ENCODE assay signal across 22 cellular contexts in genomic region chr1:26404641-26405040, GRCh38. TPM values are rescaled to one million over a fixed set of nuclear protein-coding genes. Genes with fewer than 3 reads are reported as not detected.
DNase-seq lines count a peak whose midpoint lies in the region; ATAC-seq and TF ChIP-seq lines count a peak whose summit lies in the region.
"Had no signal": no experiment of that assay in that cellular context is flagged by ENCODE, and none has a peak within 500 bp of the region (broad histone marks: within the 10 kb centered on the region; RNA-seq: fewer than 3 reads in every experiment).

No MANE protein-coding gene starts in this region.

- ATAC-seq in SK-N-SH treated with all-trans-retinoic acid at 6 μM for 48 hours (no peak), Panc1 (peak; percentile 70), GM18520 (IDR thresholded peaks at IDR 0.05; ENCODE audit: unreplicated experiment) (no peak)
- no peak for ATAC-seq in activated naive CD4-positive, alpha-beta T cell treated with anti-CD3 and anti-CD28 coated beads, Interleukin-2, amount 50 U/mL, for 72 hours

- H3K36me3 Mint-ChIP-seq in activated naive CD4-positive, alpha-beta T cell treated with anti-CD3 and anti-CD28 coated beads, Interleukin-2, amount 50 U/mL, for 72 hours: peaks cover 0 to 8% of the 10 kb centered on the region in 2 donors

- intact Hi-C loops in Panc1 (cut with micrococcal nuclease; ENCODE audit: unreplicated experiment): no loop called here

- H3K79me2 ChIP-seq in SK-N-SH (ENCODE audit: insufficient read depth): no peaks in the 10 kb centered on the region

- peaks cover 0 to 4% of the 10 kb centered on the region in 2 experiments; a peak in 1 of 4 replicates for H3K4me1 ChIP-seq in SK-N-SH (ENCODE audit: control insufficient read depth in 1 of 2, insufficient read depth in 2 of 2, low read depth in 1 of 2, low read length in 1 of 2)
- H3K4me1 ChIP-seq in Panc1 (ENCODE audit: control insufficient read depth, insufficient read depth, low read length): peaks cover 6% of the 10 kb centered on the region

- TF ChIP-seq EP300 in SK-N-SH (IDR thresholded peaks at IDR 0.05; ENCODE audit: borderline replicate concordance in 1 of 2, low read depth in 1 of 2, low read length in 1 of 2): no peak

- no peaks in the 10 kb centered on the region for H3K9me2 ChIP-seq in SK-N-SH

- in situ Hi-C loops in Panc1 (cut with HindIII; ENCODE audit: low pct_unique_long_range_greater_than_20kb, low sequenced_read_pairs): no loop called here

- POLR2A ChIA-PET in SK-N-SH (lab: Yijun Ruan, JAX): interaction anchor here (1.1 kb wide), 1 partner anchor 16 kb away, joined by 3 read pairs; no protein-coding TSS in a partner anchor
- POLR2A ChIA-PET in Panc1 (lab: Charles Lee): no interaction called here

- H3K9me3 ChIP-seq in SK-N-SH (no peaks in the 10 kb centered on the region), Panc1 (ENCODE audit: control insufficient read depth, insufficient read depth, low read depth, low read length) (no peaks in the 10 kb centered on the region)
- H3K9me3 ChIP-seq: HAP-1 had no signal

- H3F3A ChIP-seq in SK-N-SH (replicated peaks; ENCODE audit: insufficient read depth): peaks cover 7% of the 10 kb centered on the region

- TF ChIP-seq RAD21 in SK-N-SH (IDR thresholded peaks at IDR 0.05; ENCODE audit: low read length): no peak

- no peak overlapping the region for H3K9ac ChIP-seq in SK-N-SH

- H3K27me3 ChIP-seq in SK-N-SH (ENCODE audit: insufficient read depth) (no peaks in the 10 kb centered on the region), Panc1 (ENCODE audit: control insufficient read depth, insufficient read depth, low read length) (no peaks in the 10 kb centered on the region)

- no peak overlapping the region for H2AFZ ChIP-seq in SK-N-SH (ENCODE audit: low read depth)

- H3K4me2 ChIP-seq in SK-N-SH: peak overlapping the region; percentile 63; the same call in 1 of the 2 replicates

- H3K27ac ChIP-seq in SK-N-SH (ENCODE audit: low read depth in 2 of 2, low read length in 1 of 2) (peak overlapping the region in 1 of 2 experiments; percentile 49; a peak in 2 of 4 replicates), Panc1 (ENCODE audit: low read length) (no peak overlapping the region)
- H3K27ac ChIP-seq: C4-2B, HL-60, RWPE1, SK-N-MC had no signal

- no peak for TF ChIP-seq CTCF in SK-N-SH (IDR thresholded peaks at IDR 0.05)
- TF ChIP-seq CTCF in Panc1 (IDR thresholded peaks at IDR 0.05): no peak
- no peak for TF ChIP-seq CTCF in epithelial cell of esophagus (IDR thresholded peaks at IDR 0.05; ENCODE audit: insufficient read depth, low read depth, low read length, missing control alignments)

- BruUV-seq in Panc1 (replicated peaks; lab: Mats Ljungman, UMichigan): no TSS peak

- H4K20me1 ChIP-seq in SK-N-SH (ENCODE audit: insufficient read depth): no peaks in the 10 kb centered on the region

- no peaks in the 10 kb centered on the region for H3K9me3 Mint-ChIP-seq in activated naive CD4-positive, alpha-beta T cell treated with anti-CD3 and anti-CD28 coated beads, Interleukin-2, amount 50 U/mL, for 72 hours
- H3K9me3 Mint-ChIP-seq: T-helper 1 cell treated with Interleukin-12 subunit alpha and Interleukin-12 subunit beta and Interleukin-4 antibody, amounts not matched to agents 30 μg/mL and 1 μg/mL, for 36 hours had no signal

- H3K4me3 ChIP-seq in SK-N-SH (ENCODE audit: low read depth in 2 of 2, low read length in 1 of 2) (peak overlapping the region in 1 of 2 experiments; percentile 23; a peak in 1 of 4 replicates), Panc1 (ENCODE audit: low read depth in 2 of 2, low read length in 2 of 2) (no peak overlapping the region), epithelial cell of esophagus (ENCODE audit: low read length) (no peak overlapping the region)
- H3K4me3 ChIP-seq: HAP-1, SK-N-MC had no signal

- CTCF ChIA-PET in SK-N-SH (lab: Yijun Ruan, JAX): interaction anchor here (0.6 to 3.6 kb wide), 5 partner anchors 10 to 2000 kb away, joined by 3 to 34 read pairs (median 9); no protein-coding TSS in a partner anchor
- CTCF ChIA-PET in Panc1 (lab: Charles Lee): no interaction called here

- no peak for DNase-seq in SK-N-SH
- DNase-seq in Panc1 (ENCODE audit: low read depth, low spot score): peak; percentile 73
- peak; percentile 50 for DNase-seq in epithelial cell of esophagus (ENCODE audit: low read depth)
- DNase-seq in NCI-H2196 (lab: John Stamatoyannopoulos, UW; ENCODE audit: unreplicated experiment): no peak
- no peak for DNase-seq in DMS153 (lab: John Stamatoyannopoulos, UW)
- DNase-seq in activated naive CD4-positive, alpha-beta T cell treated with anti-CD3 and anti-CD28 coated beads, Interleukin-2, amount 50 U/mL, for 72 hours (ENCODE audit: low spot score in 2 of 2): no peak
- DNase-seq: DMS 273 treated with DMSO at 0.1 percent for 48 hours; NCI-H1105 treated with DMSO at 0.1 percent for 48 hours; NCI-H187; NCI-H345; NCI-H526 treated with DMSO at 0.1 percent for 48 hours; NK-92 treated with Interleukin-12 subunit alpha and Interleukin-12 subunit beta, amount 100 ng/mL, for 24 hours had no signal

- H3K36me3 ChIP-seq in SK-N-SH (replicated peaks in 1 of 2; ENCODE audit: control insufficient read depth in 1 of 2, insufficient read depth in 2 of 2, low read length in 1 of 2) (no peaks in the 10 kb centered on the region), Panc1 (ENCODE audit: control insufficient read depth, insufficient read depth, low read length) (no peaks in the 10 kb centered on the region)
- H3K36me3 ChIP-seq: HAP-1 had no signal

- WGBS in SK-N-SH (ENCODE audit: low lambda C conversion rate): 65% methylated on average over 2 of the region's 2 CpGs

- H3K27ac Mint-ChIP-seq in activated naive CD4-positive, alpha-beta T cell treated with anti-CD3 and anti-CD28 coated beads, Interleukin-2, amount 50 U/mL, for 72 hours: no peak overlapping the region
- H3K27ac Mint-ChIP-seq: T-helper 1 cell treated with Interleukin-12 subunit alpha and Interleukin-12 subunit beta and Interleukin-4 antibody, amounts not matched to agents 30 μg/mL and 1 μg/mL, for 36 hours had no signal

TF ChIP-seq in SK-N-SH, 30 proteins besides CTCF, POLR2A, EP300 and RAD21:
- TF ChIP-seq RFX5 (IDR thresholded peaks at IDR 0.05; ENCODE audit: low read length): no peak
- TF ChIP-seq MEF2A (IDR thresholded peaks at IDR 0.05; ENCODE audit: borderline replicate concordance, low read depth): no peak
- no peak for TF ChIP-seq FOXM1 (IDR thresholded peaks at IDR 0.05; ENCODE audit: low read depth)
- TF ChIP-seq TCF12 (IDR thresholded peaks at IDR 0.05): no peak
- 0 out of 2 replicates have a peak, but pooled peaks have one; percentile 12 for TF ChIP-seq FOSL2 (IDR thresholded peaks at IDR 0.05; ENCODE audit: borderline replicate concordance, low read depth)
- no peak for TF ChIP-seq NRF1 (IDR thresholded peaks at IDR 0.05; ENCODE audit: low read depth, low read length)

TF ChIP-seq in SK-N-SH treated with all-trans-retinoic acid at 6 μM for 48 hours, 23 proteins besides CTCF, POLR2A, EP300 and RAD21 (continues in another document):
- no peak for TF ChIP-seq ZFP30 (CRISPR knock-in tag; IDR thresholded peaks at IDR 0.05)
- no peak for TF ChIP-seq ZFP3 (CRISPR knock-in tag; IDR thresholded peaks at IDR 0.05)

RNA-seq across cellular contexts. Expression of gene LIN28A, which starts 6.0 kb away (rescaled TPM):
- not detected in 2 replicates for polyA plus RNA-seq in SK-N-SH (2012; rRNA removed)
- not detected in 2 replicates for polyA plus RNA-seq in SK-N-SH (2012; cell fraction: cytosol; rRNA removed)
- polyA plus RNA-seq in SK-N-SH (2012; cell fraction: nucleus; rRNA removed): 0.02 TPM in 1 of 2 replicates, not detected in the other
- 0.64 TPM for total RNA-seq in Panc1 (2021; ENCODE audit: unreplicated experiment)
- polyA plus RNA-seq in Panc1 (2012; ENCODE audit: insufficient read length): 0.07 TPM
- not detected for total RNA-seq in activated naive CD4-positive, alpha-beta T cell treated with anti-CD3 and anti-CD28 coated beads, Interleukin-2, amount 50 U/mL, for 72 hours
- total RNA-seq: A172, OCI-LY7 had no signal

RNA-seq across cellular contexts. Expression of gene DHDDS, which starts 27.5 kb away (rescaled TPM):
- 25.0 and 36.6 TPM in 2 replicates for polyA plus RNA-seq in SK-N-SH (2012; rRNA removed)
- polyA plus RNA-seq in SK-N-SH (2012; cell fraction: cytosol; rRNA removed): 22.4 and 24.1 TPM in 2 replicates
- 58.3 and 87.1 TPM in 2 replicates for polyA plus RNA-seq in SK-N-SH (2012; cell fraction: nucleus; rRNA removed)
- total RNA-seq in Panc1 (2021; ENCODE audit: unreplicated experiment): 56.7 TPM
- 30.3 TPM for polyA plus RNA-seq in Panc1 (2012; ENCODE audit: insufficient read length)
- total RNA-seq in activated naive CD4-positive, alpha-beta T cell treated with anti-CD3 and anti-CD28 coated beads, Interleukin-2, amount 50 U/mL, for 72 hours: 10 to 100 TPM; 44.1 to 49.2 TPM

RNA-seq across cellular contexts. Expression of gene ZNF683, which starts 32.1 kb away (rescaled TPM):
- not detected in 2 replicates for polyA plus RNA-seq in SK-N-SH (2012; rRNA removed)
- polyA plus RNA-seq in SK-N-SH (2012; cell fraction: cytosol; rRNA removed): not detected in 2 replicates
- not detected in 2 replicates for polyA plus RNA-seq in SK-N-SH (2012; cell fraction: nucleus; rRNA removed)
- total RNA-seq in Panc1 (2021; ENCODE audit: unreplicated experiment): not detected
- polyA plus RNA-seq in Panc1 (2012; ENCODE audit: insufficient read length): not detected
- total RNA-seq in activated naive CD4-positive, alpha-beta T cell treated with anti-CD3 and anti-CD28 coated beads, Interleukin-2, amount 50 U/mL, for 72 hours: not detected
- total RNA-seq: A172, OCI-LY7 had no signal

RNA-seq across cellular contexts. Expression of gene CRYBG2, which starts 50.7 kb away (rescaled TPM):
- 0.08 and 0.49 TPM in 2 replicates for polyA plus RNA-seq in SK-N-SH (2012; rRNA removed)
- polyA plus RNA-seq in SK-N-SH (2012; cell fraction: cytosol; rRNA removed): 0.04 and 0.13 TPM in 2 replicates
- 0.27 and 0.93 TPM in 2 replicates for polyA plus RNA-seq in SK-N-SH (2012; cell fraction: nucleus; rRNA removed)
- 0.64 TPM for total RNA-seq in Panc1 (2021; ENCODE audit: unreplicated experiment)
- polyA plus RNA-seq in Panc1 (2012; ENCODE audit: insufficient read length): 1.8 TPM
- 1 to 10 TPM; 1.0 to 6.0 TPM for total RNA-seq in activated naive CD4-positive, alpha-beta T cell treated with anti-CD3 and anti-CD28 coated beads, Interleukin-2, amount 50 U/mL, for 72 hours

Comparison
In these comparisons a context has a peak if more than half of its experiments do, and no peak if none do; other contexts are left out.
1. DNase-seq: peak in Panc1 (single experiment) and epithelial cell of esophagus (single experiment); none in SK-N-SH (single experiment), NCI-H2196 (single experiment), DMS153 (single experiment) and activated naive CD4-positive, alpha-beta T cell treated with anti-CD3 and anti-CD28 coated beads, Interleukin-2, amount 50 U/mL, for 72 hours (0 of 2).